ENCODE assay signal across 1 cellular context in the genomic region with DNA sequence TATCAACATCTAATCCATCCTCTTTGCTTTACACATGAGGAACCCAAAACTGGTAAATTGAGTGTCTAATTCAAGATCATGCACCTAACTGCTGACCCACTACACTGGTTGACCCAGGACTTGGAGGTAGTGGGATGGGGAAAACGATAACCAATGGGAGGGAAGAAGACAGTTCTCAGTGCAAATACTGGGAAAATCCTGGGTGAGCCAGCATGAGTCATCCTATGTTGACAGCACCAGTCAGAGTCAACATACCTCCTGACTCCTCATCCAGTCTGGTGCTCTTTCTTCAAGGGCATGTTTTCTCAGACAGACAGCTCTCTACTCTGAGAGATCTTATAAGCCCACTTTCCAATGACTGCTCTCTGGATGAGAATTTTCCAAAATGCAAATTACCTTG.
TF ChIP-seq lines count a peak whose summit lies in the region.

No MANE protein-coding gene starts in this region.

TF ChIP-seq in HepG2, 621 proteins besides CTCF, POLR2A, EP300 and RAD21 (continued from another document):
- TF ChIP-seq, protein P1, sequence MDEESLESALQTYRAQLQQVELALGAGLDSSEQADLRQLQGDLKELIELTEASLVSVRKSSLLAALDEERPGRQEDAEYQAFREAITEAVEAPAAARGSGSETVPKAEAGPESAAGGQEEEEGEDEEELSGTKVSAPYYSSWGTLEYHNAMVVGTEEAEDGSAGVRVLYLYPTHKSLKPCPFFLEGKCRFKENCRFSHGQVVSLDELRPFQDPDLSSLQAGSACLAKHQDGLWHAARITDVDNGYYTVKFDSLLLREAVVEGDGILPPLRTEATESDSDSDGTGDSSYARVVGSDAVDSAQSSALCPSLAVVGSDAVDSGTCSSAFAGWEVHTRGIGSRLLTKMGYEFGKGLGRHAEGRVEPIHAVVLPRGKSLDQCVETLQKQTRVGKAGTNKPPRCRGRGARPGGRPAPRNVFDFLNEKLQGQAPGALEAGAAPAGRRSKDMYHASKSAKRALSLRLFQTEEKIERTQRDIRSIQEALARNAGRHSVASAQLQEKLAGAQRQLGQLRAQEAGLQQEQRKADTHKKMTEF (CRISPR knock-in tag; IDR thresholded peaks at IDR 0.05) = 0 out of 2 replicates have a peak, but pooled peaks have one; percentile 45
- TF ChIP-seq MAFG (CRISPR knock-in tag; IDR thresholded peaks at IDR 0.05) (no peak), ZSCAN30 (CRISPR knock-in tag; IDR thresholded peaks at IDR 0.05) (no peak), TGIF2 (CRISPR knock-in tag; IDR thresholded peaks at IDR 0.05) (0 out of 2 replicates have a peak, but pooled peaks have one; percentile 32), NFRKB (IDR thresholded peaks at IDR 0.05) (no peak), ZMAT3 (CRISPR knock-in tag; conservative IDR thresholded peaks at IDR 0.05) (no peak), JUND (CRISPR knock-in tag; IDR thresholded peaks at IDR 0.05) (peak; percentile 96), MED1 (CRISPR knock-in tag; IDR thresholded peaks at IDR 0.05) (peak; percentile 52), ZNF790 (CRISPR knock-in tag; IDR thresholded peaks at IDR 0.05; ENCODE audit: borderline replicate concordance) (no peak), ZNF260 (CRISPR knock-in tag; IDR thresholded peaks at IDR 0.05; ENCODE audit: borderline replicate concordance, low read depth) (no peak), KLF12 (CRISPR knock-in tag; IDR thresholded peaks at IDR 0.05; ENCODE audit: borderline replicate concordance) (no peak), ZNF775 (CRISPR knock-in tag; IDR thresholded peaks at IDR 0.05; ENCODE audit: borderline replicate concordance) (no peak), ELF1 (CRISPR knock-in tag; IDR thresholded peaks at IDR 0.05) (no peak), ZNF12 (CRISPR knock-in tag; IDR thresholded peaks at IDR 0.05) (peak; percentile 71; the same call in 1 of the 2 replicates), MAZ (IDR thresholded peaks at IDR 0.05; ENCODE audit: borderline replicate concordance, low read depth, low read length) (no peak), MAZ (CRISPR knock-in tag; IDR thresholded peaks at IDR 0.05; ENCODE audit: low read depth) (0 out of 2 replicates have a peak, but pooled peaks have one; percentile 29), IKZF5 (CRISPR knock-in tag; IDR thresholded peaks at IDR 0.05) (0 out of 2 replicates have a peak, but pooled peaks have one; percentile 33), ZNF549 (CRISPR knock-in tag; IDR thresholded peaks at IDR 0.05) (no peak), AHDC1 (CRISPR knock-in tag; IDR thresholded peaks at IDR 0.05; ENCODE audit: borderline replicate concordance) (peak; percentile 72; the same call in 1 of the 2 replicates), ZFP36L2 (CRISPR knock-in tag; IDR thresholded peaks at IDR 0.05) (no peak), FOXK1 (CRISPR knock-in tag; IDR thresholded peaks at IDR 0.05; ENCODE audit: borderline replicate concordance, low read depth) (peak; percentile 81; the same call in 1 of the 2 replicates), ZNF644 (CRISPR knock-in tag; IDR thresholded peaks at IDR 0.05; ENCODE audit: low read depth) (peak; percentile 92), ZNF30 (CRISPR knock-in tag; IDR thresholded peaks at IDR 0.05) (no peak), KDM1A (CRISPR knock-in tag; IDR thresholded peaks at IDR 0.05) (peak; percentile 60; the same call in 1 of the 2 replicates), KLF13 (CRISPR knock-in tag; IDR thresholded peaks at IDR 0.05) (no peak)
- TF ChIP-seq, protein P2, sequence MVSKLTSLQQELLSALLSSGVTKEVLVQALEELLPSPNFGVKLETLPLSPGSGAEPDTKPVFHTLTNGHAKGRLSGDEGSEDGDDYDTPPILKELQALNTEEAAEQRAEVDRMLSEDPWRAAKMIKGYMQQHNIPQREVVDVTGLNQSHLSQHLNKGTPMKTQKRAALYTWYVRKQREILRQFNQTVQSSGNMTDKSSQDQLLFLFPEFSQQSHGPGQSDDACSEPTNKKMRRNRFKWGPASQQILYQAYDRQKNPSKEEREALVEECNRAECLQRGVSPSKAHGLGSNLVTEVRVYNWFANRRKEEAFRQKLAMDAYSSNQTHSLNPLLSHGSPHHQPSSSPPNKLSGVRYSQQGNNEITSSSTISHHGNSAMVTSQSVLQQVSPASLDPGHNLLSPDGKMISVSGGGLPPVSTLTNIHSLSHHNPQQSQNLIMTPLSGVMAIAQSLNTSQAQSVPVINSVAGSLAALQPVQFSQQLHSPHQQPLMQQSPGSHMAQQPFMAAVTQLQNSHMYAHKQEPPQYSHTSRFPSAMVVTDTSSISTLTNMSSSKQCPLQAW (CRISPR knock-in tag; IDR thresholded peaks at IDR 0.05) = peak; percentile 34; the same call in 1 of the 2 replicates
- TF ChIP-seq, protein P3, sequence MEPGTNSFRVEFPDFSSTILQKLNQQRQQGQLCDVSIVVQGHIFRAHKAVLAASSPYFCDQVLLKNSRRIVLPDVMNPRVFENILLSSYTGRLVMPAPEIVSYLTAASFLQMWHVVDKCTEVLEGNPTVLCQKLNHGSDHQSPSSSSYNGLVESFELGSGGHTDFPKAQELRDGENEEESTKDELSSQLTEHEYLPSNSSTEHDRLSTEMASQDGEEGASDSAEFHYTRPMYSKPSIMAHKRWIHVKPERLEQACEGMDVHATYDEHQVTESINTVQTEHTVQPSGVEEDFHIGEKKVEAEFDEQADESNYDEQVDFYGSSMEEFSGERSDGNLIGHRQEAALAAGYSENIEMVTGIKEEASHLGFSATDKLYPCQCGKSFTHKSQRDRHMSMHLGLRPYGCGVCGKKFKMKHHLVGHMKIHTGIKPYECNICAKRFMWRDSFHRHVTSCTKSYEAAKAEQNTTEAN (CRISPR knock-in tag; conservative IDR thresholded peaks at IDR 0.05) = no peak
